In genomic region chr1:3315991-3316943, GRCh38 we compare ENCODE assay signal across 11 cellular contexts.
A peak's percentile ranks its signal among the peaks of the same experiment; 100 is the strongest.
DNase-seq lines count a peak whose midpoint lies in the region; FAIRE-seq and TF ChIP-seq lines count a peak whose summit lies in the region.
"Had no signal": no experiment of that assay in that cellular context is flagged by ENCODE, and none has a peak within 500 bp of the region (broad histone marks: within the 10 kb centered on the region; RNA-seq: fewer than 3 reads in every experiment).

No MANE protein-coding gene starts in this region.

- intact Hi-C loops in OCI-LY7 (cut with micrococcal nuclease; ENCODE audit: unreplicated experiment) = no loop called here
- intact Hi-C loops in dorsolateral prefrontal cortex (cut with DNase I) = no loop called here

- H3K27me3 ChIP-seq in small intestine (ENCODE audit: control insufficient read depth in 2 of 2, insufficient read depth in 2 of 2, low read length in 2 of 2) (no peaks in the 10 kb centered on the region), dorsolateral prefrontal cortex (peaks cover 0 to 58% (median 25%) of the 10 kb centered on the region in 45 donors)

- H3K27ac ChIP-seq in OCI-LY7 (ENCODE audit: low read depth, low read length, poor library complexity, severe bottlenecking) = peak overlapping the region; percentile 20
- H3K27ac ChIP-seq in small intestine (ENCODE audit: low read depth in 1 of 2, low read length in 1 of 2) = peak overlapping the region; percentile 27 to 32
- peak overlapping the region in 5 of 59 donors; percentile 6 to 54 (median 26) for H3K27ac ChIP-seq in dorsolateral prefrontal cortex

- H3K36me3 ChIP-seq in OCI-LY7 (ENCODE audit: insufficient read depth, low read length) (no peaks in the 10 kb centered on the region), small intestine (ENCODE audit: control insufficient read depth in 2 of 2, insufficient read depth in 2 of 2, low read length in 2 of 2) (no peaks in the 10 kb centered on the region)

- H3K4me2 ChIP-seq in OCI-LY7 (ENCODE audit: low read length) = no peak overlapping the region

- no peaks in the 10 kb centered on the region for H3K9me3 ChIP-seq in OCI-LY7 (ENCODE audit: low read length)
- no peaks in the 10 kb centered on the region for H3K9me3 ChIP-seq in small intestine (ENCODE audit: control insufficient read depth, low read depth)

- H3K4me3 ChIP-seq in OCI-LY7 (ENCODE audit: low read depth, low read length, poor library complexity, severe bottlenecking) = no peak overlapping the region
- H3K4me3 ChIP-seq in small intestine (ENCODE audit: low read depth in 1 of 2, low read length in 2 of 2) = no peak overlapping the region
- no peak overlapping the region for H3K4me3 ChIP-seq in dorsolateral prefrontal cortex

- H3K79me2 ChIP-seq in OCI-LY7 (ENCODE audit: insufficient read depth, low read depth, low read length) = no peaks in the 10 kb centered on the region

- CTCF ChIA-PET in OCI-LY7 (lab: Charles Lee; ENCODE audit: unreplicated experiment) = no interaction called here

- BruUV-seq in OCI-LY7 (replicated peaks; lab: Mats Ljungman, UMichigan) = no TSS peak

- no peaks in the 10 kb centered on the region for H4K20me1 ChIP-seq in OCI-LY7 (ENCODE audit: insufficient read depth, low read length)

- 52 to 64% (median 61%) methylated on average over 15 of the region's 15 CpGs for WGBS in small intestine, 3 donors

- no peak overlapping the region for H2AFZ ChIP-seq in OCI-LY7 (ENCODE audit: low read length)

- no peaks in the 10 kb centered on the region for H3K9me2 ChIP-seq in OCI-LY7 (ENCODE audit: insufficient read depth, low read length)

- FAIRE-seq in small intestine (lab: Jason Lieb, UNC) = no peak

- DNase-seq in activated CD4-positive, alpha-beta T cell treated with anti-CD3 and anti-CD28 coated beads for 48 hours = peak; percentile 22
- DNase-seq in activated CD4-positive, alpha-beta T cell treated with anti-CD3 and anti-CD28 coated beads, Interleukin-2, amount 50 U/mL, for 4 hours = no peak
- peak; percentile 23 for DNase-seq in OCI-LY7 (ENCODE audit: low spot score)
- peak; percentile 31 for DNase-seq in central memory CD4-positive, alpha-beta T cell
- DNase-seq in small intestine = peak; percentile 33
- no peak for DNase-seq in NCI-H2171 (lab: John Stamatoyannopoulos, UW)
- DNase-seq in dorsolateral prefrontal cortex = no peak
- no peak for DNase-seq in middle frontal gyrus (ENCODE audit: extremely low spot score, low spot score)
- DNase-seq: glutamatergic neuron, mammary epithelial cell, NCI-H1436 treated with DMSO at 0.1 percent for 48 hours had no signal

- H3K4me1 ChIP-seq in OCI-LY7 (ENCODE audit: insufficient read depth, low read length, poor library complexity, severe bottlenecking) = peaks cover 6% of the 10 kb centered on the region
- H3K4me1 ChIP-seq in small intestine (ENCODE audit: control insufficient read depth in 2 of 2, insufficient read depth in 1 of 2, low read depth in 1 of 2, low read length in 1 of 2) = peaks cover 4 to 7% of the 10 kb centered on the region in 2 donors

- POLR2A ChIA-PET in OCI-LY7 (lab: Charles Lee) = no interaction called here

- TF ChIP-seq CTCF in OCI-LY7 (conservative IDR thresholded peaks at IDR 0.05; ENCODE audit: low read length) = no peak
- TF ChIP-seq CTCF in dorsolateral prefrontal cortex (IDR thresholded peaks at IDR 0.05 in 54 of 56, conservative IDR thresholded peaks at IDR 0.05 in 2 of 56; ENCODE audit: low read depth in 1 of 56, partially characterized antibody in 56 of 56) = no peak

Comparison
In these comparisons a context has a peak if more than half of its experiments do, and no peak if none do; other contexts are left out.
1. DNase-seq: peak in activated CD4-positive, alpha-beta T cell treated with anti-CD3 and anti-CD28 coated beads for 48 hours (single experiment), OCI-LY7 (single experiment), central memory CD4-positive, alpha-beta T cell (single experiment) and small intestine (single experiment); none in activated CD4-positive, alpha-beta T cell treated with anti-CD3 and anti-CD28 coated beads, Interleukin-2, amount 50 U/mL, for 4 hours (0 of 2), NCI-H2171 (single experiment), dorsolateral prefrontal cortex (0 of 10) and middle frontal gyrus (single experiment).